ENCODE assay signal across 8 cellular contexts in the genomic region with DNA sequence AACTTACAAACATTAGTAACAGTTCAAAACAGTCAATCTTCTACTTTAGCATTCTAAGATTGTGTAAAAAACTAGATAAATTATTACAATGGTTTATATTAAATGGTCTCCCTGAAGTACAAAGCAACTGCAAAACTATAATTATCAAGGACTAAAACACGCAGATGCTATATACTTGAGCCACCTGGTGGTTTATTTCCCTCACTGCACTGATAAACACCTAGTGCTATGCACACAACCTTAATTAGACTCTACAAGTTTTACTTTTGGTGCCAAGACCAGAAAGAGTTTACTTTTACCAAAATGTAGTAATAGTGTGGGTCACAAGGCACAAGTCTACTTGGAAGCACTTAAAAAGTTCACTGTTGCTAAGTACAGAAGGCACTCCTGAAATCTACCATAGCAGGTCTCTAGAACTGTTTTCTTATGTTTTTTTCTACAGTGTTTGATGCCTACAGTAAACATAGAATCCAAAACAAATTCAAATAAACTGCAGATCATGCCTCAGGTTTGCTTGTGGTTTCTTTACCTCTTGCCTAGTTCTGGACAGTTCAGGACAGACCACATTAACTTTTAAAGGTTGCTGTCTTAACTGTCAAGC. TPM values are rescaled to one million over a fixed set of nuclear protein-coding genes. Genes with fewer than 3 reads are reported as not detected.
DNase-seq lines count a peak whose midpoint lies in the region; ATAC-seq and TF ChIP-seq lines count a peak whose summit lies in the region.

No MANE protein-coding gene starts in this region.

- H3K4me1 ChIP-seq in HCT116 (ENCODE audit: control insufficient read depth in 1 of 2, insufficient read depth in 2 of 2, low read length in 2 of 2) (peaks cover 4 to 10% of the 10 kb centered on the region in 2 experiments; a peak in 3 of 4 replicates), gastrocnemius medialis (peaks cover 0 to 2% of the 10 kb centered on the region in 2 donors)

- H3K9me3 ChIP-seq in HCT116 (ENCODE audit: control insufficient read depth in 1 of 2, insufficient read depth in 1 of 2, low read depth in 1 of 2, low read length in 2 of 2): no peaks in the 10 kb centered on the region
- H3K9me3 ChIP-seq in gastrocnemius medialis: no peaks in the 10 kb centered on the region

- no peak overlapping the region for H3K27ac Mint-ChIP-seq in activated naive CD8-positive, alpha-beta T cell treated with anti-CD3 and anti-CD28 coated beads, Interleukin-2, amount 50 U/mL, for 24 hours

- H3K79me2 ChIP-seq in HCT116 (ENCODE audit: insufficient read depth, low read length): no peaks in the 10 kb centered on the region; the same call in 1 of the 2 replicates

- H3K9ac ChIP-seq in HCT116 (ENCODE audit: low read length): no peak overlapping the region

- peak; percentile 69 for TF ChIP-seq RAD21 in HCT116 (IDR thresholded peaks at IDR 0.05; ENCODE audit: low read depth)

- no peaks in the 10 kb centered on the region for H3K36me3 ChIP-seq in HCT116 (ENCODE audit: control insufficient read depth in 1 of 2, insufficient read depth in 2 of 2, low read length in 2 of 2)
- H3K36me3 ChIP-seq in gastrocnemius medialis: no peaks in the 10 kb centered on the region

- H3K4me3 ChIP-seq in HCT116 (replicated peaks in 1 of 2; ENCODE audit: low read depth in 1 of 2, low read length in 2 of 2) (no peak overlapping the region), gastrocnemius medialis (no peak overlapping the region)

- H2AFZ ChIP-seq in HCT116 (ENCODE audit: low read depth, low read length, poor library complexity, severe bottlenecking): no peak overlapping the region

- DNase-seq in DMS153 treated with DMSO at 0.1 percent for 48 hours (lab: John Stamatoyannopoulos, UW; ENCODE audit: unreplicated experiment) (peak; percentile 38), DMS153 (lab: John Stamatoyannopoulos, UW) (no peak), HCT116 (ENCODE audit: low read depth, low spot score) (peak; percentile 19), NCI-H460 (ENCODE audit: extremely low read depth, low read depth) (peak; percentile 41), left cardiac atrium (no peak), gastrocnemius medialis (no peak)
- DNase-seq in activated naive CD8-positive, alpha-beta T cell treated with anti-CD3 and anti-CD28 coated beads, Interleukin-2, amount 50 U/mL, for 24 hours: peak; percentile 20

- peaks cover 2% of the 10 kb centered on the region for H3K36me3 Mint-ChIP-seq in activated naive CD8-positive, alpha-beta T cell treated with anti-CD3 and anti-CD28 coated beads, Interleukin-2, amount 50 U/mL, for 24 hours (ENCODE audit: low read depth)

- H3K9me2 ChIP-seq in HCT116 (ENCODE audit: insufficient read depth): no peaks in the 10 kb centered on the region

- RAD21 ChIA-PET in HCT116 (lab: Charles Lee; ENCODE audit: low non-redundant PET in 1 of 2, low total read pairs in 2 of 2, uncharacterized antibody in 2 of 2, unreplicated experiment in 2 of 2): no interaction called here

- ATAC-seq in HCT116 (peak; percentile 67), left cardiac atrium (peak; percentile 53 to 77), gastrocnemius medialis (peak; percentile 69 to 72), HG03039 (IDR thresholded peaks at IDR 0.05; ENCODE audit: unreplicated experiment) (no peak)
- ATAC-seq in activated naive CD8-positive, alpha-beta T cell treated with anti-CD3 and anti-CD28 coated beads, Interleukin-2, amount 50 U/mL, for 24 hours: peak; percentile 65

- peaks cover 3% of the 10 kb centered on the region for H3K4me1 Mint-ChIP-seq in activated naive CD8-positive, alpha-beta T cell treated with anti-CD3 and anti-CD28 coated beads, Interleukin-2, amount 50 U/mL, for 24 hours

- no peak overlapping the region for H3K27ac ChIP-seq in HCT116 (ENCODE audit: low read depth, low read length)
- no peak overlapping the region for H3K27ac ChIP-seq in gastrocnemius medialis

- CTCF ChIA-PET in HCT116 (lab: Charles Lee): interaction anchor here (2.5 kb wide), 1 partner anchor 13 kb away, joined by 11 read pairs; no protein-coding TSS in a partner anchor

- no peak for TF ChIP-seq POLR2A in HCT116 (IDR thresholded peaks at IDR 0.05; ENCODE audit: borderline replicate concordance, extremely low read depth, insufficient read depth, insufficient read length)
- no peak for TF ChIP-seq POLR2A in gastrocnemius medialis (IDR thresholded peaks at IDR 0.05)

- H3K9me3 Mint-ChIP-seq in activated naive CD8-positive, alpha-beta T cell treated with anti-CD3 and anti-CD28 coated beads, Interleukin-2, amount 50 U/mL, for 24 hours: no peaks in the 10 kb centered on the region

- TF ChIP-seq CTCF in HCT116 (IDR thresholded peaks at IDR 0.05 in 2 of 3, conservative IDR thresholded peaks at IDR 0.05 in 1 of 3; ENCODE audit: borderline replicate concordance in 1 of 3, insufficient read depth in 1 of 3, low read depth in 2 of 3, low read length in 2 of 3) (peak; percentile 41 to 59 (median 47); a peak in 5 of 6 replicates), gastrocnemius medialis (IDR thresholded peaks at IDR 0.05 in 4 of 5, conservative IDR thresholded peaks at IDR 0.05 in 1 of 5) (peak; percentile 65 to 79 (median 70))

- in situ Hi-C loops in gastrocnemius medialis (cut with MboI; ENCODE audit: low sequenced_read_pairs in 4 of 4): loop anchor here (10.0 to 25.0 kb wide), 2 partner anchors 601 to 609 kb away; no protein-coding TSS in a partner anchor

- no TSS peak for BruUV-seq in HCT116 (replicated peaks; lab: Mats Ljungman, UMichigan)

- intact Hi-C loops in HCT116 (cut with micrococcal nuclease) (loop anchor here (2.0 kb wide), 1 partner anchor 599 kb away; no protein-coding TSS in a partner anchor), left cardiac atrium (cut with DNase I) (loop anchor here (5.0 kb wide), 1 partner anchor 594 kb away; no protein-coding TSS in a partner anchor), gastrocnemius medialis (cut with DNase I; ENCODE audit: low total_unique reads) (loop anchor here (1.0 to 10.0 kb wide), 4 partner anchors 159 to 599 kb away; no protein-coding TSS in a partner anchor)

- no peaks in the 10 kb centered on the region for H4K20me1 ChIP-seq in HCT116 (ENCODE audit: insufficient read depth)

- H3K27me3 Mint-ChIP-seq in activated naive CD8-positive, alpha-beta T cell treated with anti-CD3 and anti-CD28 coated beads, Interleukin-2, amount 50 U/mL, for 24 hours: no peaks in the 10 kb centered on the region

- POLR2A ChIA-PET in HCT116 (lab: Charles Lee): no interaction called here

- H3K4me2 ChIP-seq in HCT116 (ENCODE audit: low read length): no peak overlapping the region

- no peak overlapping the region for H3K4me3 Mint-ChIP-seq in activated naive CD8-positive, alpha-beta T cell treated with anti-CD3 and anti-CD28 coated beads, Interleukin-2, amount 50 U/mL, for 24 hours

- H3K27me3 ChIP-seq in HCT116 (ENCODE audit: insufficient read depth, low read length) (no peaks in the 10 kb centered on the region), gastrocnemius medialis (no peaks in the 10 kb centered on the region)

TF ChIP-seq in HCT116, 20 proteins besides CTCF, POLR2A, EP300 and RAD21:
- TF ChIP-seq ELF1 (IDR thresholded peaks at IDR 0.05; ENCODE audit: borderline replicate concordance, low read depth) (no peak), SP1 (IDR thresholded peaks at IDR 0.05; ENCODE audit: low read depth) (no peak), SRF (IDR thresholded peaks at IDR 0.05; ENCODE audit: low read depth) (no peak), CEBPB (IDR thresholded peaks at IDR 0.05; ENCODE audit: low read depth) (no peak)
- TF ChIP-seq, protein P1, sequence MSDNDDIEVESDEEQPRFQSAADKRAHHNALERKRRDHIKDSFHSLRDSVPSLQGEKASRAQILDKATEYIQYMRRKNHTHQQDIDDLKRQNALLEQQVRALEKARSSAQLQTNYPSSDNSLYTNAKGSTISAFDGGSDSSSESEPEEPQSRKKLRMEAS (IDR thresholded peaks at IDR 0.05): no peak
- TF ChIP-seq, protein P2, sequence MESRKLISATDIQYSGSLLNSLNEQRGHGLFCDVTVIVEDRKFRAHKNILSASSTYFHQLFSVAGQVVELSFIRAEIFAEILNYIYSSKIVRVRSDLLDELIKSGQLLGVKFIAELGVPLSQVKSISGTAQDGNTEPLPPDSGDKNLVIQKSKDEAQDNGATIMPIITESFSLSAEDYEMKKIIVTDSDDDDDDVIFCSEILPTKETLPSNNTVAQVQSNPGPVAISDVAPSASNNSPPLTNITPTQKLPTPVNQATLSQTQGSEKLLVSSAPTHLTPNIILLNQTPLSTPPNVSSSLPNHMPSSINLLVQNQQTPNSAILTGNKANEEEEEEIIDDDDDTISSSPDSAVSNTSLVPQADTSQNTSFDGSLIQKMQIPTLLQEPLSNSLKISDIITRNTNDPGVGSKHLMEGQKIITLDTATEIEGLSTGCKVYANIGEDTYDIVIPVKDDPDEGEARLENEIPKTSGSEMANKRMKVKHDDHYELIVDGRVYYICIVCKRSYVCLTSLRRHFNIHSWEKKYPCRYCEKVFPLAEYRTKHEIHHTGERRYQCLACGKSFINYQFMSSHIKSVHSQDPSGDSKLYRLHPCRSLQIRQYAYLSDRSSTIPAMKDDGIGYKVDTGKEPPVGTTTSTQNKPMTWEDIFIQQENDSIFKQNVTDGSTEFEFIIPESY (IDR thresholded peaks at IDR 0.05; ENCODE audit: extremely low read depth, insufficient replicate concordance, low read length): no peak

RNA-seq across cellular contexts. Expression of a gene that starts 49.2 kb away (rescaled TPM):
- total RNA-seq in HCT116 (2021; ENCODE audit: unreplicated experiment) (34.4 TPM), left cardiac atrium (10 to 100 TPM in 1 of 2 donors, 1 to 10 TPM in 1; 8.4 to 20.8 TPM), gastrocnemius medialis (1 to 10 TPM; 3.4 to 7.2 (median 4.6) TPM)
- 15.9 and 18.0 TPM in 2 replicates for polyA plus RNA-seq in HCT116 (2012)
- 14.4 and 20.3 TPM in 2 replicates for total RNA-seq in NCI-H460 (2014; rRNA removed; shearing (Covaris generic))
- 3.6 and 15.3 TPM in 2 replicates for polyA plus RNA-seq in NCI-H460 (2014; cell fraction: nucleus; rRNA removed)

Comparison
In these comparisons a context has a peak if more than half of its experiments do, and no peak if none do; other contexts are left out.
1. DNase-seq: peak in DMS153 treated with DMSO at 0.1 percent for 48 hours (single experiment), HCT116 (single experiment), NCI-H460 (single experiment) and activated naive CD8-positive, alpha-beta T cell treated with anti-CD3 and anti-CD28 coated beads, Interleukin-2, amount 50 U/mL, for 24 hours (single experiment); none in DMS153 (single experiment), left cardiac atrium (single experiment) and gastrocnemius medialis (0 of 2).